ENCODE assay signal across 20 cellular contexts in the genomic region with DNA sequence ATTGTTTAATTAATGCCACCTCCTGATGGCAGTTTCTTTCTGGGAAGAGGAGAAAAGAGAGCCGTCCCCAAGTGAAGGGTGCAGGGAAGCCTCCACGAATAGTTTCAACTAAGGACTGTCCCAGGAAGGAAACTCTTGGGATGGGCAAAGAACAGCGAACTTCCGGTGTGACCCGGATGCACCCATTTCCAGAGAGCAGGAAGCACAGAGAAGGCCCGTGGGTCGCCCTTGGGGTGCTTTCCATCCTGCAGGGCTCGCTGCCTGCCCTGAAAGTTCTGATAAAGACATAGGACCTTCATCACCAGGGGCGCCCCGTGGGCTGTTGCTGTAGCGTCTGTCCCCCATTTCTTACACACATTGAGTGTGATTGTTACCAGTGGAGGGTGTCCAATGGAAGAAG. TPM values are rescaled to one million over a fixed set of nuclear protein-coding genes. Genes with fewer than 3 reads are reported as not detected.
DNase-seq lines count a peak whose midpoint lies in the region; ATAC-seq and TF ChIP-seq lines count a peak whose summit lies in the region.
"Had no signal": no experiment of that assay in that cellular context is flagged by ENCODE, and none has a peak within 500 bp of the region (broad histone marks: within the 10 kb centered on the region; RNA-seq: fewer than 3 reads in every experiment).

No MANE protein-coding gene starts in this region.

- DNase-seq in activated T-cell treated with anti-CD3 and anti-CD28 coated beads, Interleukin-2, amount 50 U/mL, for 24 hours: no peak
- DNase-seq in activated T-cell treated with anti-CD3 and anti-CD28 coated beads, Interleukin-2, amount 50 U/mL, for 48 hours: no peak
- DNase-seq in Panc1 (ENCODE audit: low read depth, low spot score) (no peak), A172 (ENCODE audit: low spot score) (no peak), erythroblast (lab: John Stamatoyannopoulos, UW) (no peak), DMS 273 (lab: John Stamatoyannopoulos, UW; ENCODE audit: unreplicated experiment) (no peak)
- DNase-seq: DMS79, H7, KG1, MV-4-11, NCI-H1417 treated with DMSO at 0.1 percent for 48 hours, NCI-H1930, NCI-H226, NCI-H524, OCI-M1, SHP77 treated with DMSO at 0.1 percent for 48 hours had no signal

- POLR2A ChIA-PET in Panc1 (lab: Charles Lee): no interaction called here

- no peaks in the 10 kb centered on the region for H3K27me3 Mint-ChIP-seq in activated T-cell treated with anti-CD3 and anti-CD28 coated beads, Interleukin-2, amount 50 U/mL, for 24 hours

- H3K9ac ChIP-seq in liver (ENCODE audit: low read depth in 1 of 2, low read length in 2 of 2): no peak overlapping the region
- no peak overlapping the region for H3K9ac ChIP-seq in subcutaneous abdominal adipose tissue (ENCODE audit: low read length in 5 of 5)
- H3K9ac ChIP-seq: BLaER1 treated with 17β-estradiol and CSF1 and Interleukin-3, amounts not matched to agents 10 nM and 100 nM had no signal

- TF ChIP-seq POLR2A in erythroblast (IDR thresholded peaks at IDR 0.05; ENCODE audit: low read length): no peak

- intact Hi-C loops in Panc1 (cut with micrococcal nuclease; ENCODE audit: unreplicated experiment): no loop called here

- H3K4me3 Mint-ChIP-seq in activated T-cell treated with anti-CD3 and anti-CD28 coated beads, Interleukin-2, amount 50 U/mL, for 24 hours: no peak overlapping the region

- CTCF ChIA-PET in Panc1 (lab: Charles Lee): no interaction called here

- H3K9me3 ChIP-seq in Panc1 (ENCODE audit: control insufficient read depth, insufficient read depth, low read depth, low read length) (no peaks in the 10 kb centered on the region), liver (ENCODE audit: control insufficient read depth in 4 of 4, low read length in 3 of 4) (no peaks in the 10 kb centered on the region), subcutaneous abdominal adipose tissue (ENCODE audit: control insufficient read depth in 5 of 5, low read length in 5 of 5) (no peaks in the 10 kb centered on the region)
- H3K9me3 ChIP-seq: A549 had no signal

- peaks cover 72% of the 10 kb centered on the region for H3K36me3 Mint-ChIP-seq in activated T-cell treated with anti-CD3 and anti-CD28 coated beads, Interleukin-2, amount 50 U/mL, for 24 hours (ENCODE audit: low read depth)

- no peaks in the 10 kb centered on the region for H3K9me3 Mint-ChIP-seq in activated T-cell treated with anti-CD3 and anti-CD28 coated beads, Interleukin-2, amount 50 U/mL, for 24 hours

- 82% methylated on average over 11 of the region's 11 CpGs for WGBS in liver

- H3K27ac ChIP-seq in Panc1 (ENCODE audit: low read length) (no peak overlapping the region), liver (ENCODE audit: low read depth in 1 of 2, low read length in 2 of 2) (no peak overlapping the region), subcutaneous abdominal adipose tissue (ENCODE audit: low read depth, low read length) (peak overlapping the region; percentile 37)
- H3K27ac ChIP-seq: A549; BLaER1 treated with 17β-estradiol and CSF1 and Interleukin-3, amounts not matched to agents 10 nM and 100 nM had no signal

- TF ChIP-seq RAD21 in liver (IDR thresholded peaks at IDR 0.05): no peak

- H3K4me3 ChIP-seq in Panc1 (ENCODE audit: low read depth in 2 of 2, low read length in 2 of 2): no peak overlapping the region
- H3K4me3 ChIP-seq in liver (ENCODE audit: low read depth in 1 of 3, low read length in 3 of 3): no peak overlapping the region
- no peak overlapping the region for H3K4me3 ChIP-seq in subcutaneous abdominal adipose tissue (ENCODE audit: low read depth in 1 of 5, low read length in 5 of 5)
- H3K4me3 ChIP-seq: A549; BLaER1 treated with 17β-estradiol and CSF1 and Interleukin-3, amounts not matched to agents 10 nM and 100 nM had no signal

- H3K4me1 ChIP-seq in Panc1 (ENCODE audit: control insufficient read depth, insufficient read depth, low read length) (peaks cover 6% of the 10 kb centered on the region; the same call in 1 of the 2 replicates), liver (ENCODE audit: control insufficient read depth in 4 of 4, insufficient read depth in 4 of 4, low read length in 3 of 4) (peaks cover 0 to 3% (median 0%) of the 10 kb centered on the region in 4 donors), subcutaneous abdominal adipose tissue (ENCODE audit: control insufficient read depth in 5 of 5, insufficient read depth in 5 of 5, low read length in 5 of 5) (peaks cover 0 to 8% (median 8%) of the 10 kb centered on the region in 5 donors)
- H3K4me1 ChIP-seq: BLaER1 treated with 17β-estradiol and CSF1 and Interleukin-3, amounts not matched to agents 10 nM and 100 nM had no signal

- no TSS peak for BruUV-seq in Panc1 (replicated peaks; lab: Mats Ljungman, UMichigan)

- 0 out of 2 replicates have a peak, but pooled peaks have one; percentile 36 for ATAC-seq in Panc1

- H3K27me3 ChIP-seq in Panc1 (ENCODE audit: control insufficient read depth, insufficient read depth, low read length) (no peaks in the 10 kb centered on the region), liver (ENCODE audit: control insufficient read depth in 4 of 4, insufficient read depth in 4 of 4, low read length in 3 of 4) (no peaks in the 10 kb centered on the region), subcutaneous abdominal adipose tissue (ENCODE audit: control insufficient read depth in 5 of 5, insufficient read depth in 4 of 5, low read length in 5 of 5) (no peaks in the 10 kb centered on the region)
- H3K27me3 ChIP-seq: BLaER1 treated with 17β-estradiol and CSF1 and Interleukin-3, amounts not matched to agents 10 nM and 100 nM had no signal

- TF ChIP-seq CTCF in Panc1 (IDR thresholded peaks at IDR 0.05): no peak
- no peak for TF ChIP-seq CTCF in liver (IDR thresholded peaks at IDR 0.05; ENCODE audit: low read depth, low read length, missing input control)

- in situ Hi-C loops in Panc1 (cut with HindIII; ENCODE audit: low pct_unique_long_range_greater_than_20kb, low sequenced_read_pairs): no loop called here

- H3K36me3 ChIP-seq in Panc1 (ENCODE audit: control insufficient read depth, insufficient read depth, low read length): no peaks in the 10 kb centered on the region
- H3K36me3 ChIP-seq in liver (ENCODE audit: control insufficient read depth in 4 of 4, insufficient read depth in 3 of 4, low read depth in 1 of 4, low read length in 3 of 4): peaks cover 0 to 8% (median 2%) of the 10 kb centered on the region in 4 donors
- peaks cover 0 to 6% (median 1%) of the 10 kb centered on the region in 5 donors for H3K36me3 ChIP-seq in subcutaneous abdominal adipose tissue (ENCODE audit: control insufficient read depth in 5 of 5, insufficient read depth in 5 of 5, low read length in 5 of 5)

- peak overlapping the region; percentile 44 for H3K27ac Mint-ChIP-seq in activated T-cell treated with anti-CD3 and anti-CD28 coated beads, Interleukin-2, amount 50 U/mL, for 24 hours

- H3K4me1 Mint-ChIP-seq in activated T-cell treated with anti-CD3 and anti-CD28 coated beads, Interleukin-2, amount 50 U/mL, for 24 hours (ENCODE audit: low read depth): peaks cover 43% of the 10 kb centered on the region

TF ChIP-seq in liver, 16 proteins besides CTCF, POLR2A, EP300 and RAD21:
- TF ChIP-seq SP1 (IDR thresholded peaks at IDR 0.05): no peak
- no peak for TF ChIP-seq TAF1 (conservative IDR thresholded peaks at IDR 0.05)
- TF ChIP-seq, protein P1, sequence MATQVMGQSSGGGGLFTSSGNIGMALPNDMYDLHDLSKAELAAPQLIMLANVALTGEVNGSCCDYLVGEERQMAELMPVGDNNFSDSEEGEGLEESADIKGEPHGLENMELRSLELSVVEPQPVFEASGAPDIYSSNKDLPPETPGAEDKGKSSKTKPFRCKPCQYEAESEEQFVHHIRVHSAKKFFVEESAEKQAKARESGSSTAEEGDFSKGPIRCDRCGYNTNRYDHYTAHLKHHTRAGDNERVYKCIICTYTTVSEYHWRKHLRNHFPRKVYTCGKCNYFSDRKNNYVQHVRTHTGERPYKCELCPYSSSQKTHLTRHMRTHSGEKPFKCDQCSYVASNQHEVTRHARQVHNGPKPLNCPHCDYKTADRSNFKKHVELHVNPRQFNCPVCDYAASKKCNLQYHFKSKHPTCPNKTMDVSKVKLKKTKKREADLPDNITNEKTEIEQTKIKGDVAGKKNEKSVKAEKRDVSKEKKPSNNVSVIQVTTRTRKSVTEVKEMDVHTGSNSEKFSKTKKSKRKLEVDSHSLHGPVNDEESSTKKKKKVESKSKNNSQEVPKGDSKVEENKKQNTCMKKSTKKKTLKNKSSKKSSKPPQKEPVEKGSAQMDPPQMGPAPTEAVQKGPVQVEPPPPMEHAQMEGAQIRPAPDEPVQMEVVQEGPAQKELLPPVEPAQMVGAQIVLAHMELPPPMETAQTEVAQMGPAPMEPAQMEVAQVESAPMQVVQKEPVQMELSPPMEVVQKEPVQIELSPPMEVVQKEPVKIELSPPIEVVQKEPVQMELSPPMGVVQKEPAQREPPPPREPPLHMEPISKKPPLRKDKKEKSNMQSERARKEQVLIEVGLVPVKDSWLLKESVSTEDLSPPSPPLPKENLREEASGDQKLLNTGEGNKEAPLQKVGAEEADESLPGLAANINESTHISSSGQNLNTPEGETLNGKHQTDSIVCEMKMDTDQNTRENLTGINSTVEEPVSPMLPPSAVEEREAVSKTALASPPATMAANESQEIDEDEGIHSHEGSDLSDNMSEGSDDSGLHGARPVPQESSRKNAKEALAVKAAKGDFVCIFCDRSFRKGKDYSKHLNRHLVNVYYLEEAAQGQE (IDR thresholded peaks at IDR 0.05): no peak
- TF ChIP-seq NR2F2 (IDR thresholded peaks at IDR 0.05): peak; percentile 84

RNA-seq across cellular contexts. Expression of a gene that starts 27.0 kb away (rescaled TPM):
- total RNA-seq in Panc1 (2021; ENCODE audit: unreplicated experiment) (305 TPM), liver (10 to 100 TPM; 67.7 to 97.9 TPM)
- 194 TPM for polyA plus RNA-seq in Panc1 (2012; ENCODE audit: insufficient read length)
- polyA plus RNA-seq in liver: 10 to 100 TPM; 27.4 to 64.0 TPM
- 178 and 188 TPM in 2 replicates for total RNA-seq in A172 (2014; rRNA removed; shearing (Covaris generic))
